ENCODE assay signal across 1 cellular context in the genomic region with DNA sequence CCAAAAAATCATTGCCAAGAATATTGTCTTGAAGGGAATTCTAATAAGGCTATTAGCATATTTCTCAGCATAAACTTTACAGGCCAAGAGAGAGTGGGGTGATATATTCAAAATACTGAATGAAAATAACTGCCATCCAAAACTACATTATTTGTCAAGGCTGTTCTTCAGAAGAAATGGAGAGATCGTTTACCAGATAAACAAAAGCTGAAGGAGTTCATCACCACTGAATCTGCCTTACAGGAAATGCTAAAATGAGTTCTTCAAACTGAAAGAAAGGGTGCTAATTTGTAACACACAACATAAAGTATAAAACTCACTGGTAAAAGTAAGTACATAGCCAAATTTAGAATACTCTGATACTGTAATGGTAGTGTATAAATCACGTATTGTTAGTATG.
TF ChIP-seq lines count a peak whose summit lies in the region.

No MANE protein-coding gene starts in this region.

TF ChIP-seq in GM23338, 12 proteins besides CTCF, POLR2A, EP300 and RAD21 (continued from another document):
- TF ChIP-seq, protein P1, sequence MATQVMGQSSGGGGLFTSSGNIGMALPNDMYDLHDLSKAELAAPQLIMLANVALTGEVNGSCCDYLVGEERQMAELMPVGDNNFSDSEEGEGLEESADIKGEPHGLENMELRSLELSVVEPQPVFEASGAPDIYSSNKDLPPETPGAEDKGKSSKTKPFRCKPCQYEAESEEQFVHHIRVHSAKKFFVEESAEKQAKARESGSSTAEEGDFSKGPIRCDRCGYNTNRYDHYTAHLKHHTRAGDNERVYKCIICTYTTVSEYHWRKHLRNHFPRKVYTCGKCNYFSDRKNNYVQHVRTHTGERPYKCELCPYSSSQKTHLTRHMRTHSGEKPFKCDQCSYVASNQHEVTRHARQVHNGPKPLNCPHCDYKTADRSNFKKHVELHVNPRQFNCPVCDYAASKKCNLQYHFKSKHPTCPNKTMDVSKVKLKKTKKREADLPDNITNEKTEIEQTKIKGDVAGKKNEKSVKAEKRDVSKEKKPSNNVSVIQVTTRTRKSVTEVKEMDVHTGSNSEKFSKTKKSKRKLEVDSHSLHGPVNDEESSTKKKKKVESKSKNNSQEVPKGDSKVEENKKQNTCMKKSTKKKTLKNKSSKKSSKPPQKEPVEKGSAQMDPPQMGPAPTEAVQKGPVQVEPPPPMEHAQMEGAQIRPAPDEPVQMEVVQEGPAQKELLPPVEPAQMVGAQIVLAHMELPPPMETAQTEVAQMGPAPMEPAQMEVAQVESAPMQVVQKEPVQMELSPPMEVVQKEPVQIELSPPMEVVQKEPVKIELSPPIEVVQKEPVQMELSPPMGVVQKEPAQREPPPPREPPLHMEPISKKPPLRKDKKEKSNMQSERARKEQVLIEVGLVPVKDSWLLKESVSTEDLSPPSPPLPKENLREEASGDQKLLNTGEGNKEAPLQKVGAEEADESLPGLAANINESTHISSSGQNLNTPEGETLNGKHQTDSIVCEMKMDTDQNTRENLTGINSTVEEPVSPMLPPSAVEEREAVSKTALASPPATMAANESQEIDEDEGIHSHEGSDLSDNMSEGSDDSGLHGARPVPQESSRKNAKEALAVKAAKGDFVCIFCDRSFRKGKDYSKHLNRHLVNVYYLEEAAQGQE (IDR thresholded peaks at IDR 0.05; ENCODE audit: unreplicated experiment): no peak
- TF ChIP-seq, protein P2, sequence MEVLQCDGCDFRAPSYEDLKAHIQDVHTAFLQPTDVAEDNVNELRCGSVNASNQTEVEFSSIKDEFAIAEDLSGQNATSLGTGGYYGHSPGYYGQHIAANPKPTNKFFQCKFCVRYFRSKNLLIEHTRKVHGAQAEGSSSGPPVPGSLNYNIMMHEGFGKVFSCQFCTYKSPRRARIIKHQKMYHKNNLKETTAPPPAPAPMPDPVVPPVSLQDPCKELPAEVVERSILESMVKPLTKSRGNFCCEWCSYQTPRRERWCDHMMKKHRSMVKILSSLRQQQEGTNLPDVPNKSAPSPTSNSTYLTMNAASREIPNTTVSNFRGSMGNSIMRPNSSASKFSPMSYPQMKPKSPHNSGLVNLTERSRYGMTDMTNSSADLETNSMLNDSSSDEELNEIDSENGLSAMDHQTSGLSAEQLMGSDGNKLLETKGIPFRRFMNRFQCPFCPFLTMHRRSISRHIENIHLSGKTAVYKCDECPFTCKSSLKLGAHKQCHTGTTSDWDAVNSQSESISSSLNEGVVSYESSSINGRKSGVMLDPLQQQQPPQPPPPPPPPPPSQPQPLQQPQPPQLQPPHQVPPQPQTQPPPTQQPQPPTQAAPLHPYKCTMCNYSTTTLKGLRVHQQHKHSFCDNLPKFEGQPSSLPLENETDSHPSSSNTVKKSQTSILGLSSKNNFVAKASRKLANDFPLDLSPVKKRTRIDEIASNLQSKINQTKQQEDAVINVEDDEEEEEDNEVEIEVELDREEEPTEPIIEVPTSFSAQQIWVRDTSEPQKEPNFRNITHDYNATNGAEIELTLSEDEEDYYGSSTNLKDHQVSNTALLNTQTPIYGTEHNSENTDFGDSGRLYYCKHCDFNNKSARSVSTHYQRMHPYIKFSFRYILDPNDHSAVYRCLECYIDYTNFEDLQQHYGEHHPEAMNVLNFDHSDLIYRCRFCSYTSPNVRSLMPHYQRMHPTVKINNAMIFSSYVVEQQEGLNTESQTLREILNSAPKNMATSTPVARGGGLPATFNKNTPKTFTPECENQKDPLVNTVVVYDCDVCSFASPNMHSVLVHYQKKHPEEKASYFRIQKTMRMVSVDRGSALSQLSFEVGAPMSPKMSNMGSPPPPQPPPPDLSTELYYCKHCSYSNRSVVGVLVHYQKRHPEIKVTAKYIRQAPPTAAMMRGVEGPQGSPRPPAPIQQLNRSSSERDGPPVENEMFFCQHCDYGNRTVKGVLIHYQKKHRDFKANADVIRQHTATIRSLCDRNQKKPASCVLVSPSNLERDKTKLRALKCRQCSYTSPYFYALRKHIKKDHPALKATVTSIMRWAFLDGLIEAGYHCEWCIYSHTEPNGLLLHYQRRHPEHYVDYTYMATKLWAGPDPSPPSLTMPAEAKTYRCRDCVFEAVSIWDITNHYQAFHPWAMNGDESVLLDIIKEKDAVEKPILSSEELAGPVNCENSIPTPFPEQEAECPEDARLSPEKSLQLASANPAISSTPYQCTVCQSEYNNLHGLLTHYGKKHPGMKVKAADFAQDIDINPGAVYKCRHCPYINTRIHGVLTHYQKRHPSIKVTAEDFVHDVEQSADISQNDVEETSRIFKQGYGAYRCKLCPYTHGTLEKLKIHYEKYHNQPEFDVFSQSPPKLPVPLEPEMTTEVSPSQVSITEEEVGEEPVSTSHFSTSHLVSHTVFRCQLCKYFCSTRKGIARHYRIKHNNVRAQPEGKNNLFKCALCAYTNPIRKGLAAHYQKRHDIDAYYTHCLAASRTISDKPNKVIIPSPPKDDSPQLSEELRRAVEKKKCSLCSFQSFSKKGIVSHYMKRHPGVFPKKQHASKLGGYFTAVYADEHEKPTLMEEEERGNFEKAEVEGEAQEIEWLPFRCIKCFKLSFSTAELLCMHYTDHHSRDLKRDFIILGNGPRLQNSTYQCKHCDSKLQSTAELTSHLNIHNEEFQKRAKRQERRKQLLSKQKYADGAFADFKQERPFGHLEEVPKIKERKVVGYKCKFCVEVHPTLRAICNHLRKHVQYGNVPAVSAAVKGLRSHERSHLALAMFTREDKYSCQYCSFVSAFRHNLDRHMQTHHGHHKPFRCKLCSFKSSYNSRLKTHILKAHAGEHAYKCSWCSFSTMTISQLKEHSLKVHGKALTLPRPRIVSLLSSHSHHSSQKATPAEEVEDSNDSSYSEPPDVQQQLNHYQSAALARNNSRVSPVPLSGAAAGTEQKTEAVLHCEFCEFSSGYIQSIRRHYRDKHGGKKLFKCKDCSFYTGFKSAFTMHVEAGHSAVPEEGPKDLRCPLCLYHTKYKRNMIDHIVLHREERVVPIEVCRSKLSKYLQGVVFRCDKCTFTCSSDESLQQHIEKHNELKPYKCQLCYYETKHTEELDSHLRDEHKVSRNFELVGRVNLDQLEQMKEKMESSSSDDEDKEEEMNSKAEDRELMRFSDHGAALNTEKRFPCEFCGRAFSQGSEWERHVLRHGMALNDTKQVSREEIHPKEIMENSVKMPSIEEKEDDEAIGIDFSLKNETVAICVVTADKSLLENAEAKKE (CRISPR knock-in tag; IDR thresholded peaks at IDR 0.05): no peak
- TF ChIP-seq ZNF114 (CRISPR knock-in tag; IDR thresholded peaks at IDR 0.05) (no peak), ZNF331 (CRISPR knock-in tag; IDR thresholded peaks at IDR 0.05; ENCODE audit: low read depth) (no peak), EZH2phosphoT487 (IDR thresholded peaks at IDR 0.05; ENCODE audit: unreplicated experiment) (no peak), POLR2AphosphoS5 (IDR thresholded peaks at IDR 0.05; ENCODE audit: low read depth) (no peak), EZH2 (IDR thresholded peaks at IDR 0.05; ENCODE audit: low read depth, unreplicated experiment) (no peak), NANOG (IDR thresholded peaks at IDR 0.05; ENCODE audit: borderline replicate concordance) (no peak)
- TF ChIP-seq, protein P3, sequence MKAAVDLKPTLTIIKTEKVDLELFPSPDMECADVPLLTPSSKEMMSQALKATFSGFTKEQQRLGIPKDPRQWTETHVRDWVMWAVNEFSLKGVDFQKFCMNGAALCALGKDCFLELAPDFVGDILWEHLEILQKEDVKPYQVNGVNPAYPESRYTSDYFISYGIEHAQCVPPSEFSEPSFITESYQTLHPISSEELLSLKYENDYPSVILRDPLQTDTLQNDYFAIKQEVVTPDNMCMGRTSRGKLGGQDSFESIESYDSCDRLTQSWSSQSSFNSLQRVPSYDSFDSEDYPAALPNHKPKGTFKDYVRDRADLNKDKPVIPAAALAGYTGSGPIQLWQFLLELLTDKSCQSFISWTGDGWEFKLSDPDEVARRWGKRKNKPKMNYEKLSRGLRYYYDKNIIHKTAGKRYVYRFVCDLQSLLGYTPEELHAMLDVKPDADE (IDR thresholded peaks at IDR 0.05): no peak
